In genomic region chr10:126013489-126014281, GRCh38 we compare ENCODE assay signal across 8 cellular contexts.
DNase-seq lines count a peak whose midpoint lies in the region; ATAC-seq, FAIRE-seq and TF ChIP-seq lines count a peak whose summit lies in the region.

No MANE protein-coding gene starts in this region.

- H3K27me3 ChIP-seq in keratinocyte (ENCODE audit: control insufficient read depth, extremely low read depth, insufficient read depth, low read length) = no peaks in the 10 kb centered on the region
- H3K27me3 ChIP-seq in colonic mucosa = no peaks in the 10 kb centered on the region

- peaks cover 4% of the 10 kb centered on the region for H3K4me1 ChIP-seq in keratinocyte (ENCODE audit: control insufficient read depth, extremely low read depth, insufficient read depth, low read length)
- H3K4me1 ChIP-seq in colonic mucosa = no peaks in the 10 kb centered on the region

- FAIRE-seq in keratinocyte (lab: Jason Lieb, UNC) = peak; percentile 17

- peaks cover 3% of the 10 kb centered on the region for H3K27me3 Mint-ChIP-seq in activated naive CD4-positive, alpha-beta T cell treated with anti-CD3 and anti-CD28 coated beads for 36 hours (ENCODE audit: low read depth)

- peak in 1 of 3 experiments; percentile 31 for TF ChIP-seq CTCF in keratinocyte (optimal IDR thresholded peaks at IDR 0.05 in 1 of 3, IDR thresholded peaks at IDR 0.05 in 1 of 3, conservative IDR thresholded peaks at IDR 0.05 in 1 of 3; ENCODE audit: extremely low read depth in 1 of 3, insufficient read depth in 2 of 3, low read length in 3 of 3)
- TF ChIP-seq CTCF in colonic mucosa (IDR thresholded peaks at IDR 0.05) = no peak

- no peaks in the 10 kb centered on the region for H3K9me3 Mint-ChIP-seq in activated naive CD4-positive, alpha-beta T cell treated with anti-CD3 and anti-CD28 coated beads for 36 hours

- DNase-seq in Daoy (ENCODE audit: low read depth) = peak; percentile 90
- DNase-seq in SHP77 treated with DMSO at 0.1 percent for 48 hours (lab: John Stamatoyannopoulos, UW) = peak; percentile 80
- no peak for DNase-seq in keratinocyte (ENCODE audit: low read depth, low spot score)
- DNase-seq in colonic mucosa = no peak
- DNase-seq in NCI-H82 treated with DMSO at 0.1 percent for 48 hours (lab: John Stamatoyannopoulos, UW; ENCODE audit: unreplicated experiment) = no peak
- no peak for DNase-seq in activated naive CD4-positive, alpha-beta T cell treated with anti-CD3 and anti-CD28 coated beads for 36 hours

- H3K9me3 ChIP-seq in keratinocyte (ENCODE audit: control insufficient read depth, low read depth, low read length) (no peaks in the 10 kb centered on the region), colonic mucosa (no peaks in the 10 kb centered on the region)

- no peaks in the 10 kb centered on the region for H3K4me1 Mint-ChIP-seq in activated naive CD4-positive, alpha-beta T cell treated with anti-CD3 and anti-CD28 coated beads for 36 hours (ENCODE audit: low read depth)

- peaks cover 0 to 2% of the 10 kb centered on the region in 2 experiments for H3K36me3 ChIP-seq in keratinocyte (ENCODE audit: control insufficient read depth in 2 of 2, extremely low read depth in 1 of 2, insufficient read depth in 2 of 2, low read length in 2 of 2)
- H3K36me3 ChIP-seq in colonic mucosa = no peaks in the 10 kb centered on the region

- H3K4me3 Mint-ChIP-seq in activated naive CD4-positive, alpha-beta T cell treated with anti-CD3 and anti-CD28 coated beads for 36 hours = no peak overlapping the region

- H3K9me1 ChIP-seq in keratinocyte (ENCODE audit: control insufficient read depth, extremely low read depth, insufficient read depth, low read length) = no peaks in the 10 kb centered on the region

- H3K27ac Mint-ChIP-seq in activated naive CD4-positive, alpha-beta T cell treated with anti-CD3 and anti-CD28 coated beads for 36 hours = no peak overlapping the region

- H3K4me2 ChIP-seq in keratinocyte (ENCODE audit: control insufficient read depth, extremely low read depth, insufficient read depth, low read depth, low read length) = no peak overlapping the region

- H3K36me3 Mint-ChIP-seq in activated naive CD4-positive, alpha-beta T cell treated with anti-CD3 and anti-CD28 coated beads for 36 hours (ENCODE audit: low read depth) = no peaks in the 10 kb centered on the region

- H2AFZ ChIP-seq in keratinocyte (ENCODE audit: control insufficient read depth, low read length) = no peak overlapping the region

- H3K79me2 ChIP-seq in keratinocyte (ENCODE audit: control insufficient read depth, insufficient read depth, low read length) = no peaks in the 10 kb centered on the region

- CTCF ChIA-PET in activated naive CD4-positive, alpha-beta T cell treated with anti-CD3 and anti-CD28 coated beads for 36 hours (lab: Charles Lee) = no interaction called here

- H3K27ac ChIP-seq in keratinocyte (ENCODE audit: control insufficient read depth, insufficient read depth, low read length) = no peak overlapping the region
- H3K27ac ChIP-seq in colonic mucosa = no peak overlapping the region

- ATAC-seq in GM21723 (IDR thresholded peaks at IDR 0.05; ENCODE audit: unreplicated experiment) (peak; percentile 78), GM19397 (IDR thresholded peaks at IDR 0.05; ENCODE audit: unreplicated experiment) (no peak)

- no peaks in the 10 kb centered on the region for H4K20me1 ChIP-seq in keratinocyte (ENCODE audit: control insufficient read depth, extremely low read depth, insufficient read depth, low read length)

- dilution Hi-C loops in keratinocyte (cut with MboI; ENCODE audit: extremely low pct_ligation_motif_present, low sequenced_read_pairs) = no loop called here

- intact Hi-C loops in colonic mucosa (cut with DNase I) = no loop called here
- intact Hi-C loops in activated naive CD4-positive, alpha-beta T cell treated with anti-CD3 and anti-CD28 coated beads for 36 hours (cut with micrococcal nuclease) = no loop called here

- H3K4me3 ChIP-seq in keratinocyte (ENCODE audit: control insufficient read depth in 2 of 3, extremely low read depth in 1 of 3, insufficient read depth in 2 of 3, low read depth in 1 of 3, low read length in 3 of 3) = no peak overlapping the region
- no peak overlapping the region for H3K4me3 ChIP-seq in colonic mucosa

- no peak overlapping the region for H3K9ac ChIP-seq in keratinocyte (ENCODE audit: control insufficient read depth, extremely low read depth, insufficient read depth, low read length)
- H3K9ac ChIP-seq in colonic mucosa (ENCODE audit: low read depth in 2 of 2, low read length in 2 of 2) = no peak overlapping the region

Comparison
In these comparisons a context has a peak if more than half of its experiments do, and no peak if none do; other contexts are left out.
1. DNase-seq: peak in Daoy (single experiment) and SHP77 treated with DMSO at 0.1 percent for 48 hours (single experiment); none in keratinocyte (single experiment), colonic mucosa (single experiment), NCI-H82 treated with DMSO at 0.1 percent for 48 hours (single experiment) and activated naive CD4-positive, alpha-beta T cell treated with anti-CD3 and anti-CD28 coated beads for 36 hours (single experiment).